ENCODE assay signal across 15 cellular contexts in the genomic region with DNA sequence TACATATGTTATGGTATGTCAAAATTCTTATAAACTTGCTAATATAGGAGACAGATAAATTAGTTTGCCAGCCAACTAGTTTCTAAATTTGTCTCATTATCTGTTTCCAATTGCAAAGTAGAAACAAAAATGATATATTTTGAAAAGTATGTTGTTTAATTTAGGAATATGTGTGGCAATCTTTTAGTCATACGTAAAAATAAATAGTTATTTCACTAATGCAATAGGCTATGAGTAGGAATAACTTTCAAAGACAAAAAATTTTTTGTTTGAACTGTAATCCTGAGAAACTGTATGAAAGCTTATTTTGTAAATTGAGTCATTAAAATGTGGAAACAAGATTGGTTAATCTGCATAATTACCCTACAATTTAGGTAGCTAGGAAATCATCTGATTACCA.
A peak's percentile ranks its signal among the peaks of the same experiment; 100 is the strongest.
DNase-seq lines count a peak whose midpoint lies in the region; ATAC-seq and TF ChIP-seq lines count a peak whose summit lies in the region.
"Had no signal": no experiment of that assay in that cellular context is flagged by ENCODE, and none has a peak within 500 bp of the region (broad histone marks: within the 10 kb centered on the region; RNA-seq: fewer than 3 reads in every experiment).

No MANE protein-coding gene starts in this region.

- TF ChIP-seq CTCF in AG10803 (conservative IDR thresholded peaks at IDR 0.05; ENCODE audit: low read length), result no peak
- TF ChIP-seq CTCF in fibroblast of villous mesenchyme (IDR thresholded peaks at IDR 0.05; ENCODE audit: insufficient read depth, low read depth, low read length), result no peak
- no peak for TF ChIP-seq CTCF in esophagus squamous epithelium (IDR thresholded peaks at IDR 0.05)

- intact Hi-C loops in esophagus squamous epithelium (cut with DNase I), result no loop called here

- 4 to 27% methylated on average over 1 of the region's 1 CpG for WGBS in GM23248 (ENCODE audit: low coverage in 1 of 2, low lambda C conversion rate in 2 of 2, missing lambda C conversion rate in 2 of 2), 2 experiments
- 71 to 76% methylated on average over 1 of the region's 1 CpG for WGBS in esophagus squamous epithelium, 2 donors

- in situ Hi-C loops in GM23248 (cut with MboI), result no loop called here

- H3K36me3 ChIP-seq in GM23248 (ENCODE audit: low read depth) (no peaks in the 10 kb centered on the region), adipocyte (ENCODE audit: control insufficient read depth, insufficient read depth, low read length, severe bottlenecking) (no peaks in the 10 kb centered on the region), esophagus squamous epithelium (no peaks in the 10 kb centered on the region)

- H3K27me3 ChIP-seq in GM23248 (replicated peaks; ENCODE audit: insufficient read depth) (no peaks in the 10 kb centered on the region), adipocyte (replicated peaks; ENCODE audit: control insufficient read depth, insufficient read depth, low read length) (no peaks in the 10 kb centered on the region), esophagus squamous epithelium (no peaks in the 10 kb centered on the region)

- H3K79me2 ChIP-seq in GM23248 (ENCODE audit: insufficient read depth), result no peaks in the 10 kb centered on the region

- peak overlapping the region; percentile 45 for H3K4me2 ChIP-seq in GM23248 (ENCODE audit: unreplicated experiment)

- no peak overlapping the region for H3K4me3 ChIP-seq in AG10803 (ENCODE audit: low read length)
- H3K4me3 ChIP-seq in GM23248, result no peak overlapping the region
- no peak overlapping the region for H3K4me3 ChIP-seq in adipocyte (ENCODE audit: low read length)
- H3K4me3 ChIP-seq in fibroblast of villous mesenchyme (ENCODE audit: low read depth, low read length), result no peak overlapping the region
- H3K4me3 ChIP-seq in esophagus squamous epithelium, result no peak overlapping the region
- H3K4me3 ChIP-seq: GM12878 had no signal

- no peak overlapping the region for H2AFZ ChIP-seq in GM23248

- peaks cover 4% of the 10 kb centered on the region; the same call in 1 of the 2 replicates for H3F3A ChIP-seq in GM23248 (ENCODE audit: insufficient read depth)

- peak overlapping the region; percentile 33; the same call in 1 of the 2 replicates for H3K27ac ChIP-seq in GM23248
- no peak overlapping the region for H3K27ac ChIP-seq in esophagus squamous epithelium
- H3K27ac ChIP-seq: C4-2B had no signal

- H3K9ac ChIP-seq in GM23248 (0 out of 2 replicates have a peak overlapping the region, but pooled peaks have one; percentile 6), adipocyte (ENCODE audit: low read length) (no peak overlapping the region)

- H3K9me3 ChIP-seq in GM23248 (ENCODE audit: low read depth), result no peaks in the 10 kb centered on the region
- H3K9me3 ChIP-seq in adipocyte (ENCODE audit: control insufficient read depth, low read length), result peaks cover 4% of the 10 kb centered on the region
- H3K9me3 ChIP-seq in esophagus squamous epithelium, result no peaks in the 10 kb centered on the region

- no peak for ATAC-seq in HG02678 (IDR thresholded peaks at IDR 0.05; ENCODE audit: unreplicated experiment)
- ATAC-seq: GM12878 had no signal

- H3K4me1 ChIP-seq in GM23248 (ENCODE audit: insufficient read depth) (peaks cover 15% of the 10 kb centered on the region), adipocyte (ENCODE audit: control insufficient read depth, insufficient read depth, low read length) (peaks cover 8% of the 10 kb centered on the region), esophagus squamous epithelium (peaks cover 0 to 10% (median 0%) of the 10 kb centered on the region in 3 donors)

- no peaks in the 10 kb centered on the region for H3K9me2 ChIP-seq in GM23248 (ENCODE audit: insufficient read depth)

- TF ChIP-seq POLR2A in esophagus squamous epithelium (IDR thresholded peaks at IDR 0.05), result no peak

- DNase-seq in AG10803 (ENCODE audit: low read depth) (peak; percentile 44), GM23248 (peak; percentile 54), adipocyte (ENCODE audit: low read depth) (peak; percentile 36), fibroblast of villous mesenchyme (ENCODE audit: low read depth) (peak; percentile 14), esophagus squamous epithelium (lab: John Stamatoyannopoulos, UW) (no peak), NCI-H1105 treated with DMSO at 0.1 percent for 48 hours (lab: John Stamatoyannopoulos, UW) (no peak)
- DNase-seq: 8988T; AML-193; CD4-positive, alpha-beta T cell; DMS153; DMS79; H9 had no signal

- H4K20me1 ChIP-seq in GM23248 (ENCODE audit: insufficient read depth), result no peaks in the 10 kb centered on the region

Comparison
In these comparisons a context has a peak if more than half of its experiments do, and no peak if none do; other contexts are left out.
1. DNase-seq: peak in AG10803 (single experiment), GM23248 (single experiment), adipocyte (single experiment) and fibroblast of villous mesenchyme (single experiment); none in esophagus squamous epithelium (single experiment) and NCI-H1105 treated with DMSO at 0.1 percent for 48 hours (single experiment).